1 cellular context compared by ENCODE assay signal in the genomic region with DNA sequence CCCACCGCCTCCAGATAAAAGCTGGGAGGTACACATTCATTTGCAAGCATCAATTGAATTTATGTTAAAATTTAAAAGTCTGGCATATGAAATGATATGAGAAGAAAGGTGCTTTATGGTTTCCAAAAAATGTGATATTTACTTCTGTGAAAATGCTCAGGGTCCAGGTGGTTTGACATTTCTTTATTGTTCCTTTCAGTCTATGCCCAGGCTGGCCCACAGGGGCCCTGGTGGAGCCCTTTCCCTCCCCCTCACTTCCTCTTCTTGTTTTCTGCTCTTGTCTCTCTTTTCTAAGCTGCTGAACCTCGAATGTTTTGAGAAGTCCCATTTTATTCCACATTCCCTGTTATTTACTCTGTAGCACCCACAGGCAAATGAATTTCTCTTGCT.
TF ChIP-seq lines count a peak whose summit lies in the region.

No MANE protein-coding gene starts in this region.

TF ChIP-seq in GM12878, 131 proteins besides CTCF, POLR2A, EP300 and RAD21 (continued from another document):
- TF ChIP-seq, protein P1, sequence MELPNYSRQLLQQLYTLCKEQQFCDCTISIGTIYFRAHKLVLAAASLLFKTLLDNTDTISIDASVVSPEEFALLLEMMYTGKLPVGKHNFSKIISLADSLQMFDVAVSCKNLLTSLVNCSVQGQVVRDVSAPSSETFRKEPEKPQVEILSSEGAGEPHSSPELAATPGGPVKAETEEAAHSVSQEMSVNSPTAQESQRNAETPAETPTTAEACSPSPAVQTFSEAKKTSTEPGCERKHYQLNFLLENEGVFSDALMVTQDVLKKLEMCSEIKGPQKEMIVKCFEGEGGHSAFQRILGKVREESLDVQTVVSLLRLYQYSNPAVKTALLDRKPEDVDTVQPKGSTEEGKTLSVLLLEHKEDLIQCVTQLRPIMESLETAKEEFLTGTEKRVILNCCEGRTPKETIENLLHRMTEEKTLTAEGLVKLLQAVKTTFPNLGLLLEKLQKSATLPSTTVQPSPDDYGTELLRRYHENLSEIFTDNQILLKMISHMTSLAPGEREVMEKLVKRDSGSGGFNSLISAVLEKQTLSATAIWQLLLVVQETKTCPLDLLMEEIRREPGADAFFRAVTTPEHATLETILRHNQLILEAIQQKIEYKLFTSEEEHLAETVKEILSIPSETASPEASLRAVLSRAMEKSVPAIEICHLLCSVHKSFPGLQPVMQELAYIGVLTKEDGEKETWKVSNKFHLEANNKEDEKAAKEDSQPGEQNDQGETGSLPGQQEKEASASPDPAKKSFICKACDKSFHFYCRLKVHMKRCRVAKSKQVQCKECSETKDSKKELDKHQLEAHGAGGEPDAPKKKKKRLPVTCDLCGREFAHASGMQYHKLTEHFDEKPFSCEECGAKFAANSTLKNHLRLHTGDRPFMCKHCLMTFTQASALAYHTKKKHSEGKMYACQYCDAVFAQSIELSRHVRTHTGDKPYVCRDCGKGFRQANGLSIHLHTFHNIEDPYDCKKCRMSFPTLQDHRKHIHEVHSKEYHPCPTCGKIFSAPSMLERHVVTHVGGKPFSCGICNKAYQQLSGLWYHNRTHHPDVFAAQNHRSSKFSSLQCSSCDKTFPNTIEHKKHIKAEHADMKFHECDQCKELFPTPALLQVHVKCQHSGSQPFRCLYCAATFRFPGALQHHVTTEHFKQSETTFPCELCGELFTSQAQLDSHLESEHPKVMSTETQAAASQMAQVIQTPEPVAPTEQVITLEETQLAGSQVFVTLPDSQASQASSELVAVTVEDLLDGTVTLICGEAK (IDR thresholded peaks at IDR 0.05; ENCODE audit: borderline replicate concordance): no peak
- TF ChIP-seq TAF1 (IDR thresholded peaks at IDR 0.05; ENCODE audit: borderline replicate concordance, low read depth, low read length) (no peak), HCFC1 (IDR thresholded peaks at IDR 0.05; ENCODE audit: low read length) (no peak), IKZF1 (conservative IDR thresholded peaks at IDR 0.05) (no peak), JUNB (IDR thresholded peaks at IDR 0.05) (no peak), YY1 (IDR thresholded peaks at IDR 0.05; ENCODE audit: low read depth, low read length) (no peak)
- TF ChIP-seq, protein P2, sequence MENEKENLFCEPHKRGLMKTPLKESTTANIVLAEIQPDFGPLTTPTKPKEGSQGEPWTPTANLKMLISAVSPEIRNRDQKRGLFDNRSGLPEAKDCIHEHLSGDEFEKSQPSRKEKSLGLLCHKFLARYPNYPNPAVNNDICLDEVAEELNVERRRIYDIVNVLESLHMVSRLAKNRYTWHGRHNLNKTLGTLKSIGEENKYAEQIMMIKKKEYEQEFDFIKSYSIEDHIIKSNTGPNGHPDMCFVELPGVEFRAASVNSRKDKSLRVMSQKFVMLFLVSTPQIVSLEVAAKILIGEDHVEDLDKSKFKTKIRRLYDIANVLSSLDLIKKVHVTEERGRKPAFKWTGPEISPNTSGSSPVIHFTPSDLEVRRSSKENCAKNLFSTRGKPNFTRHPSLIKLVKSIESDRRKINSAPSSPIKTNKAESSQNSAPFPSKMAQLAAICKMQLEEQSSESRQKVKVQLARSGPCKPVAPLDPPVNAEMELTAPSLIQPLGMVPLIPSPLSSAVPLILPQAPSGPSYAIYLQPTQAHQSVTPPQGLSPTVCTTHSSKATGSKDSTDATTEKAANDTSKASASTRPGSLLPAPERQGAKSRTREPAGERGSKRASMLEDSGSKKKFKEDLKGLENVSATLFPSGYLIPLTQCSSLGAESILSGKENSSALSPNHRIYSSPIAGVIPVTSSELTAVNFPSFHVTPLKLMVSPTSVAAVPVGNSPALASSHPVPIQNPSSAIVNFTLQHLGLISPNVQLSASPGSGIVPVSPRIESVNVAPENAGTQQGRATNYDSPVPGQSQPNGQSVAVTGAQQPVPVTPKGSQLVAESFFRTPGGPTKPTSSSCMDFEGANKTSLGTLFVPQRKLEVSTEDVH (IDR thresholded peaks at IDR 0.05; ENCODE audit: low read depth, partially characterized antibody): no peak
